Comparison of ENCODE assay signal across 1 cellular context in genomic region chr17:10171057-10171456, GRCh38.
TF ChIP-seq lines count a peak whose summit lies in the region.

No MANE protein-coding gene starts in this region.

TF ChIP-seq in A549, 52 proteins besides CTCF, POLR2A, EP300 and RAD21 (continued from another document):
- TF ChIP-seq ATOH8 (CRISPR knock-in tag; IDR thresholded peaks at IDR 0.05; ENCODE audit: low read depth), result no peak
- TF ChIP-seq FOSL2 (IDR thresholded peaks at IDR 0.05), result no peak
- TF ChIP-seq FOSL2 (CRISPR knock-in tag; IDR thresholded peaks at IDR 0.05), result no peak
- no peak for TF ChIP-seq ZSCAN20 (CRISPR knock-in tag; IDR thresholded peaks at IDR 0.05)
TF ChIP-seq in A549: peak in this region for 0.
